ENCODE assay signal across 10 cellular contexts in genomic region chr6:15398657-15399287, GRCh38.
DNase-seq lines count a peak whose midpoint lies in the region; ATAC-seq and TF ChIP-seq lines count a peak whose summit lies in the region.
"Had no signal": no experiment of that assay in that cellular context is flagged by ENCODE, and none has a peak within 500 bp of the region (broad histone marks: within the 10 kb centered on the region; RNA-seq: fewer than 3 reads in every experiment).

No MANE protein-coding gene starts in this region.

- peak overlapping the region; percentile 20 for H3K27ac ChIP-seq in CD8-positive, alpha-beta memory T cell (ENCODE audit: low read depth, low read length)

- DNase-seq in CD8-positive, alpha-beta memory T cell = no peak
- no peak for DNase-seq in central memory CD8-positive, alpha-beta T cell (ENCODE audit: low spot score in 2 of 2)
- DNase-seq in NCI-H2227 (lab: John Stamatoyannopoulos, UW; ENCODE audit: unreplicated experiment) = no peak
- no peak for DNase-seq in glutamatergic neuron
- DNase-seq: stomach had no signal

- H3K27me3 Mint-ChIP-seq in CD8-positive, alpha-beta memory T cell = no peaks in the 10 kb centered on the region
- H3K27me3 Mint-ChIP-seq in central memory CD8-positive, alpha-beta T cell = no peaks in the 10 kb centered on the region
- peaks cover 9% of the 10 kb centered on the region for H3K27me3 Mint-ChIP-seq in glutamatergic neuron (ENCODE audit: unreplicated experiment)

- CTCF ChIA-PET in CD8-positive, alpha-beta memory T cell (lab: Charles Lee) = no interaction called here

- H3K27me3 ChIP-seq in CD8-positive, alpha-beta memory T cell (ENCODE audit: insufficient read depth, low read length, poor library complexity, severe bottlenecking) = no peaks in the 10 kb centered on the region
- H3K27me3 ChIP-seq: right atrium auricular region, stomach had no signal

- peak overlapping the region in 6 of 7 donors; percentile 40 to 71 (median 49) for H3K4me3 Mint-ChIP-seq in CD8-positive, alpha-beta memory T cell
- H3K4me3 Mint-ChIP-seq in central memory CD8-positive, alpha-beta T cell = peak overlapping the region; percentile 54
- H3K4me3 Mint-ChIP-seq in glutamatergic neuron (ENCODE audit: unreplicated experiment) = no peak overlapping the region

- peaks cover 61% of the 10 kb centered on the region for H3K4me1 ChIP-seq in CD8-positive, alpha-beta memory T cell (ENCODE audit: insufficient read depth, low read length)

- peak overlapping the region; percentile 30 for H3K4me3 ChIP-seq in CD8-positive, alpha-beta memory T cell (ENCODE audit: low read length)
- H3K4me3 ChIP-seq: right atrium auricular region, stomach had no signal

- H3K27ac Mint-ChIP-seq in CD8-positive, alpha-beta memory T cell = peak overlapping the region in 6 of 8 donors; percentile 1 to 52 (median 30)
- peak overlapping the region; percentile 50 for H3K27ac Mint-ChIP-seq in central memory CD8-positive, alpha-beta T cell (ENCODE audit: low read depth)
- H3K27ac Mint-ChIP-seq in glutamatergic neuron (ENCODE audit: unreplicated experiment) = no peak overlapping the region

- H3K36me3 ChIP-seq in CD8-positive, alpha-beta memory T cell (ENCODE audit: insufficient read depth, low read length) = no peaks in the 10 kb centered on the region
- H3K36me3 ChIP-seq: right atrium auricular region, stomach had no signal

- POLR2A ChIA-PET in CD8-positive, alpha-beta memory T cell (lab: Charles Lee) = no interaction called here

- H3K9me3 ChIP-seq in CD8-positive, alpha-beta memory T cell (ENCODE audit: low read length) = no peaks in the 10 kb centered on the region
- H3K9me3 ChIP-seq: right atrium auricular region, stomach had no signal

- no peaks in the 10 kb centered on the region for H3K9me3 Mint-ChIP-seq in CD8-positive, alpha-beta memory T cell
- H3K9me3 Mint-ChIP-seq in central memory CD8-positive, alpha-beta T cell = no peaks in the 10 kb centered on the region
- H3K9me3 Mint-ChIP-seq in glutamatergic neuron (ENCODE audit: unreplicated experiment) = peaks cover 6% of the 10 kb centered on the region

- no peak for TF ChIP-seq CTCF in glutamatergic neuron (IDR thresholded peaks at IDR 0.05; ENCODE audit: partially characterized antibody, unreplicated experiment)

- peaks cover 0 to 3% (median 3%) of the 10 kb centered on the region in 3 donors for H3K36me3 Mint-ChIP-seq in CD8-positive, alpha-beta memory T cell
- H3K36me3 Mint-ChIP-seq in central memory CD8-positive, alpha-beta T cell (ENCODE audit: insufficient read depth) = peaks cover 1% of the 10 kb centered on the region
- no peaks in the 10 kb centered on the region for H3K36me3 Mint-ChIP-seq in glutamatergic neuron (ENCODE audit: unreplicated experiment)

- ATAC-seq in GM19438 (IDR thresholded peaks at IDR 0.05; ENCODE audit: low read depth, unreplicated experiment) (peak; percentile 73), HG03457 (IDR thresholded peaks at IDR 0.05; ENCODE audit: unreplicated experiment) (peak; percentile 47), HG02763 (IDR thresholded peaks at IDR 0.05; ENCODE audit: unreplicated experiment) (no peak), HG03039 (IDR thresholded peaks at IDR 0.05; ENCODE audit: unreplicated experiment) (no peak)
- ATAC-seq in central memory CD8-positive, alpha-beta T cell (replicated peaks; ENCODE audit: extremely low read depth, poor library complexity, severe bottlenecking) = no peak

- peaks cover 56 to 86% (median 85%) of the 10 kb centered on the region in 3 donors for H3K4me1 Mint-ChIP-seq in CD8-positive, alpha-beta memory T cell
- peaks cover 51% of the 10 kb centered on the region for H3K4me1 Mint-ChIP-seq in central memory CD8-positive, alpha-beta T cell
- H3K4me1 Mint-ChIP-seq in glutamatergic neuron (ENCODE audit: low read depth, unreplicated experiment) = peaks cover 48% of the 10 kb centered on the region

Comparison
In these comparisons a context has a peak if more than half of its experiments do, and no peak if none do; other contexts are left out.
1. ATAC-seq: peak in GM19438 (single experiment) and HG03457 (single experiment); none in central memory CD8-positive, alpha-beta T cell (single experiment), HG02763 (single experiment) and HG03039 (single experiment).